Comparison of ENCODE assay signal across 19 cellular contexts in genomic region chr14:26448181-26448855, GRCh38.
DNase-seq lines count a peak whose midpoint lies in the region; ATAC-seq and TF ChIP-seq lines count a peak whose summit lies in the region.
"Had no signal": no experiment of that assay in that cellular context is flagged by ENCODE, and none has a peak within 500 bp of the region (broad histone marks: within the 10 kb centered on the region; RNA-seq: fewer than 3 reads in every experiment).

No MANE protein-coding gene starts in this region.

- H3K9ac ChIP-seq in H9 (ENCODE audit: extremely low read depth, insufficient read length, low read length) (no peak overlapping the region), neuronal stem cell (ENCODE audit: low read depth, low read length, poor library complexity) (peak overlapping the region; percentile 66)

- H3K18ac ChIP-seq in H9 (ENCODE audit: insufficient read length, low read depth, low read length) (no peak overlapping the region), neuronal stem cell (ENCODE audit: low read length) (no peak overlapping the region)

- no peak overlapping the region for H3K14ac ChIP-seq in H9 (ENCODE audit: insufficient read depth, low read length)
- no peak overlapping the region for H3K14ac ChIP-seq in neuronal stem cell (ENCODE audit: low read length)

- H3K27ac ChIP-seq in H9 (ENCODE audit: insufficient read length, low read depth, low read length) = no peak overlapping the region
- H3K27ac ChIP-seq in neuronal stem cell (replicated peaks; ENCODE audit: low read length) = no peak overlapping the region
- no peak overlapping the region for H3K27ac ChIP-seq in suprapubic skin
- H3K27ac ChIP-seq: esophagus squamous epithelium, pancreas, thyroid gland had no signal

- H3K23ac ChIP-seq in H9 (ENCODE audit: insufficient read length, low read depth, low read length) = no peak overlapping the region
- no peak overlapping the region for H3K23ac ChIP-seq in neuronal stem cell (ENCODE audit: low read depth, low read length, poor library complexity)

- WGBS in H9 (ENCODE audit: extremely low coverage, insufficient read length, low lambda C conversion rate) = no CpG with 5 or more reads among the region's 5 CpGs
- no CpG with 5 or more reads among the region's 5 CpGs for WGBS in neuronal stem cell (ENCODE audit: extremely low coverage in 2 of 2, insufficient read length in 2 of 2, insufficient replicate concordance in 1 of 2), 2 donors
- 81% methylated on average over 5 of the region's 5 CpGs for WGBS in suprapubic skin

- H3K4ac ChIP-seq in H9 (ENCODE audit: low read depth, low read length) = no peak overlapping the region
- H3K4ac ChIP-seq in neuronal stem cell (ENCODE audit: low read length) = no peak overlapping the region

- no peak overlapping the region for H4K91ac ChIP-seq in H9 (ENCODE audit: insufficient read length, low read depth, low read length)
- no peak overlapping the region for H4K91ac ChIP-seq in neuronal stem cell (ENCODE audit: low read depth, low read length, poor library complexity)

- DNase-seq in H9 (peak; percentile 28), NCI-H1694 treated with DMSO at 0.1 percent for 48 hours (lab: John Stamatoyannopoulos, UW) (peak; percentile 62), NCI-H526 (lab: John Stamatoyannopoulos, UW) (peak; percentile 69 to 76), neuronal stem cell (ENCODE audit: low spot score) (no peak), suprapubic skin (ENCODE audit: low spot score in 2 of 2) (no peak), MV-4-11 (lab: John Stamatoyannopoulos, UW) (no peak)
- DNase-seq: activated CD4-positive, alpha-beta T cell treated with anti-CD3 and anti-CD28 coated beads, Interleukin-2, amount 50 U/mL, for 1 hour; amygdala; central memory CD4-positive, alpha-beta T cell; DND-41; effector CD4-positive, alpha-beta T cell; esophagus squamous epithelium; H7; Kasumi-1; NK-92 treated with Interleukin-12 subunit alpha and Interleukin-12 subunit beta, amount 100 ng/mL, for 24 hours; pancreas; thyroid gland had no signal

- H3T11ph ChIP-seq in H9 (ENCODE audit: low read length) = no peak overlapping the region

- TF ChIP-seq CTCF in H9 (conservative IDR thresholded peaks at IDR 0.05) (no peak), suprapubic skin (IDR thresholded peaks at IDR 0.05) (no peak)

- H2BK120ac ChIP-seq in H9 (ENCODE audit: low read depth, low read length, poor library complexity, severe bottlenecking) (no peak overlapping the region), neuronal stem cell (ENCODE audit: low read depth, low read length) (no peak overlapping the region)

- H2BK5ac ChIP-seq in H9 (ENCODE audit: insufficient read length, low read length) (no peak overlapping the region), neuronal stem cell (ENCODE audit: low read length) (no peak overlapping the region)

- H2BK12ac ChIP-seq in H9 (ENCODE audit: insufficient read length, low read depth, low read length) (no peak overlapping the region), neuronal stem cell (ENCODE audit: low read length) (no peak overlapping the region)

- H2BK15ac ChIP-seq in H9 (ENCODE audit: low read depth, low read length) = no peak overlapping the region
- no peak overlapping the region for H2BK15ac ChIP-seq in neuronal stem cell (ENCODE audit: low read length)

- H3K27me3 ChIP-seq in H9 (ENCODE audit: insufficient read depth, low read length) (no peaks in the 10 kb centered on the region), neuronal stem cell (ENCODE audit: control insufficient read depth in 3 of 3, insufficient read depth in 3 of 3, low read depth in 1 of 3, low read length in 3 of 3) (no peaks in the 10 kb centered on the region), suprapubic skin (no peaks in the 10 kb centered on the region)
- H3K27me3 ChIP-seq: esophagus squamous epithelium, pancreas, thyroid gland had no signal

- H3K27ac Mint-ChIP-seq in H9 = no peak overlapping the region

- H3K4me2 ChIP-seq in H9 (ENCODE audit: insufficient read depth, insufficient read length, low read length) = no peak overlapping the region
- H3K4me2 ChIP-seq in neuronal stem cell (ENCODE audit: insufficient read depth, low read length, poor library complexity, severe bottlenecking) = no peak overlapping the region
- H3K4me2 ChIP-seq: smooth muscle cell had no signal

- H3K27me3 Mint-ChIP-seq in H9 (ENCODE audit: low read depth) = no peaks in the 10 kb centered on the region

- no peaks in the 10 kb centered on the region for H4K20me1 ChIP-seq in H9 (ENCODE audit: control insufficient read depth, insufficient read depth, insufficient read length)

- no peaks in the 10 kb centered on the region for H3K79me1 ChIP-seq in H9 (ENCODE audit: insufficient read depth, low read depth, low read length, poor library complexity, severe bottlenecking)
- H3K79me1 ChIP-seq in neuronal stem cell (ENCODE audit: low read depth, low read length) = no peaks in the 10 kb centered on the region

- no peaks in the 10 kb centered on the region for H3K9me3 Mint-ChIP-seq in H9

- no peaks in the 10 kb centered on the region for H3K9me3 ChIP-seq in H9 (ENCODE audit: control insufficient read depth, low read depth, low read length)
- no peaks in the 10 kb centered on the region for H3K9me3 ChIP-seq in neuronal stem cell (replicated peaks in 1 of 2; ENCODE audit: control insufficient read depth in 2 of 2, insufficient read depth in 1 of 2, low read depth in 1 of 2, low read length in 2 of 2)
- no peaks in the 10 kb centered on the region for H3K9me3 ChIP-seq in suprapubic skin
- H3K9me3 ChIP-seq: esophagus squamous epithelium, pancreas, thyroid gland had no signal

- no peak overlapping the region for H4K5ac ChIP-seq in H9 (ENCODE audit: insufficient read length, low read depth, low read length)

- no peaks in the 10 kb centered on the region for H3K4me1 ChIP-seq in H9 (ENCODE audit: insufficient read depth, low read length)
- H3K4me1 ChIP-seq in neuronal stem cell (ENCODE audit: control insufficient read depth in 2 of 2, insufficient read depth in 1 of 2, low read depth in 1 of 2, low read length in 2 of 2) = peaks cover 0 to 4% of the 10 kb centered on the region in 2 donors
- H3K4me1 ChIP-seq in suprapubic skin = no peaks in the 10 kb centered on the region
- H3K4me1 ChIP-seq: esophagus squamous epithelium, pancreas, thyroid gland had no signal

- TF ChIP-seq EP300 in suprapubic skin (IDR thresholded peaks at IDR 0.05) = no peak

- H3K4me3 ChIP-seq in neuronal stem cell (ENCODE audit: low read length in 2 of 2) (no peak overlapping the region), suprapubic skin (no peak overlapping the region)
- H3K4me3 ChIP-seq: esophagus squamous epithelium, pancreas, smooth muscle cell, thyroid gland had no signal

- no peak overlapping the region for H2AFZ ChIP-seq in H9 (ENCODE audit: low read length)
- H2AFZ ChIP-seq in neuronal stem cell (ENCODE audit: low read length) = no peak overlapping the region

- H2AK5ac ChIP-seq in H9 (ENCODE audit: insufficient read length, low read length) (no peak overlapping the region), neuronal stem cell (ENCODE audit: low read depth, low read length) (no peak overlapping the region)

- H3K36me3 ChIP-seq in neuronal stem cell (replicated peaks in 1 of 2; ENCODE audit: control insufficient read depth in 2 of 2, insufficient read depth in 2 of 2, low read length in 2 of 2) (peaks cover 0 to 2% of the 10 kb centered on the region in 2 donors), suprapubic skin (no peaks in the 10 kb centered on the region)
- H3K36me3 ChIP-seq: esophagus squamous epithelium, pancreas, thyroid gland had no signal

- H3K36me3 Mint-ChIP-seq in H9 (ENCODE audit: insufficient read depth in 1 of 3, low read depth in 3 of 3) = no peaks in the 10 kb centered on the region

- peaks cover 0 to 5% of the 10 kb centered on the region in 2 experiments; a peak in 1 of 4 replicates for H3K4me1 Mint-ChIP-seq in H9

- no peaks in the 10 kb centered on the region for H3K79me2 ChIP-seq in H9 (ENCODE audit: insufficient read depth, low read length)

- H3K56ac ChIP-seq in H9 (ENCODE audit: insufficient read length, low read depth, low read length) = no peak overlapping the region

- no peaks in the 10 kb centered on the region for H3K23me2 ChIP-seq in H9 (ENCODE audit: insufficient read length, low read depth, low read length, poor library complexity, severe bottlenecking)

- H2BK20ac ChIP-seq in H9 (ENCODE audit: low read depth, low read length, poor library complexity, severe bottlenecking) = no peak overlapping the region

- no peak for TF ChIP-seq POLR2A in suprapubic skin (IDR thresholded peaks at IDR 0.05)

- H4K8ac ChIP-seq in H9 (replicated peaks; ENCODE audit: insufficient read length, low read depth, low read length) (no peak overlapping the region), neuronal stem cell (ENCODE audit: low read depth, low read length) (no peak overlapping the region)

- no peak for ATAC-seq in GM21529 (IDR thresholded peaks at IDR 0.05; ENCODE audit: unreplicated experiment)
- ATAC-seq: pancreas had no signal

- no peak overlapping the region for H3K4me3 Mint-ChIP-seq in H9

Comparison
In these comparisons a context has a peak if more than half of its experiments do, and no peak if none do; other contexts are left out.
1. DNase-seq: peak in H9 (single experiment), NCI-H1694 treated with DMSO at 0.1 percent for 48 hours (single experiment) and NCI-H526 (2 of 2); none in neuronal stem cell (single experiment), suprapubic skin (0 of 2) and MV-4-11 (single experiment).